In the genomic region with DNA sequence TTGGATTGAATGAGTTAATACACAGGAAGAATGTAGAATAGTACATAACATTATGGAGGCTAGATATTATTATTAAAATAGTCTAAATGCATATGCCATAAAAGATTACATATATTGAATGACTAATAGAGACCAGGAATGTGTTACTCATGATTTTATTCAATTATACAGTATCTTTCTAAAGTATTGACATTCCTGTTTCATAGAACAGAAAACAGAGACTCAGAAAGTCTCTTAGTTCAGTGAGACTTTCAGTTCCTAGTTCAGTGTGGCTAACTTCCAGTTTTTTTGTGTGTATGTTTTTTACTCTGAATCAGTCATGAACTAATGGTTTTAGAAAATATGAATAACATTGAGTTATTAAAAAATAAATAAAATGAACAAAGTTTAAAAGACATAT, we compare ENCODE assay signal across 17 cellular contexts. TPM values are rescaled to one million over a fixed set of nuclear protein-coding genes. Genes with fewer than 3 reads are reported as not detected.
DNase-seq lines count a peak whose midpoint lies in the region; ATAC-seq and TF ChIP-seq lines count a peak whose summit lies in the region.
"Had no signal": no experiment of that assay in that cellular context is flagged by ENCODE, and none has a peak within 500 bp of the region (broad histone marks: within the 10 kb centered on the region; RNA-seq: fewer than 3 reads in every experiment).

No MANE protein-coding gene starts in this region.

- H3K36me3 Mint-ChIP-seq in mesothelial cell of epicardium, result no peaks in the 10 kb centered on the region

- DNase-seq in AG10803 (ENCODE audit: low read depth), result peak; percentile 25
- DNase-seq in choroid plexus epithelial cell (ENCODE audit: low read depth), result peak; percentile 31
- no peak for DNase-seq in globus pallidus (ENCODE audit: low spot score)
- no peak for DNase-seq in Kasumi-1 (lab: John Stamatoyannopoulos, UW)
- no peak for DNase-seq in mesenchymal stem cell
- DNase-seq in mesothelial cell of epicardium (ENCODE audit: low spot score in 2 of 2, unreplicated experiment in 2 of 2), result no peak
- DNase-seq: activated T-cell treated with anti-CD3 and anti-CD28 coated beads, Interleukin-2, amount 50 U/mL, for 1 hour; DMS153; NCI-H1694 treated with DMSO at 0.1 percent for 48 hours; Right ventricle myocardium superior had no signal

- H3K4me2 ChIP-seq in mesenchymal stem cell (ENCODE audit: low read length, poor library complexity, severe bottlenecking), result no peak overlapping the region
- H3K4me2 ChIP-seq: smooth muscle cell had no signal

- no peak overlapping the region for H2BK15ac ChIP-seq in mesenchymal stem cell (ENCODE audit: low read depth, poor library complexity, severe bottlenecking)

- H3K9ac ChIP-seq in mesenchymal stem cell (ENCODE audit: low read length), result no peak overlapping the region

- no peaks in the 10 kb centered on the region for H3K27me3 ChIP-seq in mesenchymal stem cell (ENCODE audit: control insufficient read depth in 1 of 2, insufficient read depth in 1 of 2, low read length in 2 of 2)

- H4K8ac ChIP-seq in mesenchymal stem cell (ENCODE audit: low read length), result no peak overlapping the region

- peaks cover 6% of the 10 kb centered on the region for H3K27me3 Mint-ChIP-seq in mesothelial cell of epicardium (ENCODE audit: low read depth)

- no peak overlapping the region for H3K27ac ChIP-seq in mesenchymal stem cell (ENCODE audit: low read length, poor library complexity, severe bottlenecking)
- H3K27ac ChIP-seq: VCaP had no signal

- no peak overlapping the region for H2AFZ ChIP-seq in mesenchymal stem cell (ENCODE audit: low read depth, low read length)

- peak; percentile 51 for ATAC-seq in GM21423 (IDR thresholded peaks at IDR 0.05; ENCODE audit: unreplicated experiment)
- ATAC-seq in HG03175 (IDR thresholded peaks at IDR 0.05; ENCODE audit: unreplicated experiment), result peak; percentile 78

- no peak overlapping the region for H3K23ac ChIP-seq in mesenchymal stem cell (ENCODE audit: low read length in 2 of 2)

- H3K4me3 Mint-ChIP-seq in mesothelial cell of epicardium, result no peak overlapping the region
- H3K4me3 Mint-ChIP-seq: neural crest cell had no signal

- no peaks in the 10 kb centered on the region for H3K9me3 Mint-ChIP-seq in mesothelial cell of epicardium
- H3K9me3 Mint-ChIP-seq: neural crest cell had no signal

- no peaks in the 10 kb centered on the region for H3K36me3 ChIP-seq in mesenchymal stem cell (ENCODE audit: control insufficient read depth in 1 of 2, insufficient read depth in 2 of 2, low read depth in 1 of 2, low read length in 2 of 2)

- H3K4ac ChIP-seq in mesenchymal stem cell (ENCODE audit: low read depth in 1 of 2, low read length in 2 of 2), result no peak overlapping the region

- no peaks in the 10 kb centered on the region for H3K9me3 ChIP-seq in mesenchymal stem cell (ENCODE audit: control insufficient read depth, low read length)

- H3K4me1 ChIP-seq in mesenchymal stem cell (ENCODE audit: control insufficient read depth, insufficient read depth, low read depth, low read length), result no peaks in the 10 kb centered on the region

- H3K4me3 ChIP-seq in AG10803 (ENCODE audit: low read length) (no peak overlapping the region), choroid plexus epithelial cell (ENCODE audit: low read depth, low read length) (no peak overlapping the region), mesenchymal stem cell (ENCODE audit: insufficient read depth in 1 of 2, low read depth in 1 of 2, low read length in 2 of 2) (no peak overlapping the region)
- H3K4me3 ChIP-seq: smooth muscle cell had no signal

- TF ChIP-seq CTCF in AG10803 (conservative IDR thresholded peaks at IDR 0.05; ENCODE audit: low read length), result no peak
- TF ChIP-seq CTCF in choroid plexus epithelial cell (conservative IDR thresholded peaks at IDR 0.05; ENCODE audit: low read depth, low read length), result no peak
- no peak for TF ChIP-seq CTCF in mesothelial cell of epicardium (IDR thresholded peaks at IDR 0.05; ENCODE audit: unreplicated experiment)

- no peaks in the 10 kb centered on the region for H3K79me1 ChIP-seq in mesenchymal stem cell (replicated peaks; ENCODE audit: low read length, poor library complexity, severe bottlenecking)

- no peak overlapping the region for H4K91ac ChIP-seq in mesenchymal stem cell (ENCODE audit: low read length)

- H3K18ac ChIP-seq in mesenchymal stem cell (ENCODE audit: low read depth in 1 of 2, low read length in 2 of 2), result no peak overlapping the region

- no peak overlapping the region for H2BK12ac ChIP-seq in mesenchymal stem cell (ENCODE audit: low read length in 2 of 2)

- no peak overlapping the region for H2AK5ac ChIP-seq in mesenchymal stem cell (ENCODE audit: low read length, severe bottlenecking)

- H3K27ac Mint-ChIP-seq in mesothelial cell of epicardium, result no peak overlapping the region

- no peak overlapping the region for H3K14ac ChIP-seq in mesenchymal stem cell (ENCODE audit: low read length in 2 of 2)

- H2BK120ac ChIP-seq in mesenchymal stem cell (ENCODE audit: low read depth, low read length), result no peak overlapping the region

- H3K4me1 Mint-ChIP-seq in mesothelial cell of epicardium, result no peaks in the 10 kb centered on the region
- H3K4me1 Mint-ChIP-seq: neural crest cell had no signal

- no peak overlapping the region for H2BK5ac ChIP-seq in mesenchymal stem cell (ENCODE audit: low read depth, low read length, poor library complexity, severe bottlenecking)

RNA-seq across cellular contexts. Expression of gene TMEM244, which starts 34.6 kb away (rescaled TPM):
- polyA plus RNA-seq in mesenchymal stem cell (2013, experiment 1 of 2), result not detected
- not detected for polyA plus RNA-seq in mesenchymal stem cell (2013, experiment 2 of 2)
- total RNA-seq in mesothelial cell of epicardium, result not detected in 3 replicates
- total RNA-seq: epithelial cell of proximal tubule, HT1080, neural crest cell, Right ventricle myocardium superior, smooth muscle cell had no signal
- polyA plus RNA-seq: smooth muscle cell had no signal

Comparison
In these comparisons a context has a peak if more than half of its experiments do, and no peak if none do; other contexts are left out.
1. DNase-seq: peak in AG10803 (single experiment) and choroid plexus epithelial cell (single experiment); none in globus pallidus (single experiment), Kasumi-1 (0 of 2), mesenchymal stem cell (single experiment) and mesothelial cell of epicardium (0 of 2).